23 cellular contexts compared by ENCODE assay signal in the genomic region with DNA sequence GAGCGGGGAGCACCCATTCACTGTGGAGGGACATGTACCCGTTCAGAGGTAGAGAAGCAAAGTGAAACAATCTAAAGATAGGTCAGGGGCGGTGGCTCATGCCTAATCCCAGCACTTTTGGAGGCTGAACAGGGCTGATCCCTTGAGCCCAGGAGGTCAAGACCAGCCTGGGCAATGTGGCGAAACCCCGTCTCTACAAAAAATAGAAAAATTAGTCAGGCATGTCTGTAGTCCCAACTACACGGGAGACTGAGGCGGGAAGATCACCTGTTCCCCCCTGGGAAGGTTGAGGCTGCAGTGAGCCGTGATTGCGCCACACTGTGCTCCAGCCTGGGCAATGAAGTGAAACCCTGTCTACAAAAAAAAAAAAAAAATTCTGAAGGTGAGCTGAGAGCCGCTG. TPM values are rescaled to one million over a fixed set of nuclear protein-coding genes. Genes with fewer than 3 reads are reported as not detected.
DNase-seq lines count a peak whose midpoint lies in the region; ATAC-seq, FAIRE-seq and TF ChIP-seq lines count a peak whose summit lies in the region.
"Had no signal": no experiment of that assay in that cellular context is flagged by ENCODE, and none has a peak within 500 bp of the region (broad histone marks: within the 10 kb centered on the region; RNA-seq: fewer than 3 reads in every experiment).

No MANE protein-coding gene starts in this region.

- 80% methylated on average over 10 of the region's 10 CpGs for WGBS in A549 (ENCODE audit: missing lambda C conversion rate)

- no peak for TF ChIP-seq RAD21 in A549 (conservative IDR thresholded peaks at IDR 0.05 in 1 of 2, IDR thresholded peaks at IDR 0.05 in 1 of 2)

- CTCF ChIA-PET in A549 (lab: Yijun Ruan, JAX) = interaction anchor here (0.6 to 8.7 kb wide), 24 partner anchors 12 to 479 kb away, joined by 3 to 204 read pairs (median 4); partner anchors contain the start of genes EFCAB13 and MYL4

- peaks cover 8% of the 10 kb centered on the region; the same call in 2 of the 3 replicates for H3K4me1 ChIP-seq in A549
- H3K4me1 ChIP-seq in effector memory CD4-positive, alpha-beta T cell (ENCODE audit: control insufficient read depth, insufficient read depth, low read length, poor library complexity, severe bottlenecking) = peaks cover 5% of the 10 kb centered on the region

- H3K9me3 ChIP-seq in A549 = no peaks in the 10 kb centered on the region
- H3K9me3 ChIP-seq in effector memory CD4-positive, alpha-beta T cell (ENCODE audit: control insufficient read depth, low read length) = no peaks in the 10 kb centered on the region
- H3K9me3 ChIP-seq: sigmoid colon, uterus had no signal

- H3K4me2 ChIP-seq in A549 = 0 out of 3 replicates have a peak overlapping the region, but pooled peaks have one; percentile 67

- no peak for FAIRE-seq in A549 (lab: Jason Lieb, UNC)
- FAIRE-seq: A204.1 had no signal

- POLR2A ChIA-PET in A549 (lab: Yijun Ruan, JAX) = no interaction called here

- H3K4me3 ChIP-seq in A549 = no peak overlapping the region
- H3K4me3 ChIP-seq in effector memory CD4-positive, alpha-beta T cell (ENCODE audit: insufficient read depth, low read depth, low read length, poor library complexity, severe bottlenecking) = no peak overlapping the region
- H3K4me3 ChIP-seq: cardiac muscle cell, uterus had no signal

- no peaks in the 10 kb centered on the region for H3K36me3 ChIP-seq in effector memory CD4-positive, alpha-beta T cell (ENCODE audit: control insufficient read depth, insufficient read depth, low read length)
- H3K36me3 ChIP-seq: sigmoid colon, uterus had no signal

- no peak for TF ChIP-seq EP300 in A549 (IDR thresholded peaks at IDR 0.05)

- TF ChIP-seq CTCF in A549 (IDR thresholded peaks at IDR 0.05) (no peak), omental fat pad (IDR thresholded peaks at IDR 0.05) (no peak)

- ATAC-seq in A549 (no peak), HG02981 (IDR thresholded peaks at IDR 0.05; ENCODE audit: unreplicated experiment) (no peak), omental fat pad (ENCODE audit: low FRiP score) (no peak)
- ATAC-seq in activated CD4-positive, CD25-positive, alpha-beta regulatory T cell treated with anti-CD3 and anti-CD28 coated beads, Interleukin-2, amount 50 U/mL, for 24 hours = no peak
- ATAC-seq: CD8-positive, alpha-beta T cell had no signal

- TF ChIP-seq POLR2A in A549 (IDR thresholded peaks at IDR 0.05; ENCODE audit: low read length) = no peak

- DNase-seq in A549 (ENCODE audit: low read depth in 1 of 2, low spot score in 1 of 2) = no peak
- peak; percentile 58 for DNase-seq in HK-2 (ENCODE audit: unreplicated experiment)
- DNase-seq in RPMI8226 = peak; percentile 35
- DNase-seq in kidney tubule cell (ENCODE audit: low spot score) = peak; percentile 85
- no peak for DNase-seq in effector memory CD4-positive, alpha-beta T cell
- DNase-seq in omental fat pad (ENCODE audit: low spot score) = no peak
- DNase-seq: activated CD4-positive, alpha-beta memory T cell treated with anti-CD3 and anti-CD28 coated beads, Interleukin-2, amount 10 ng/mL, durations not matched to agents 7 days and 5 days; activated T-cell treated with anti-CD3 and anti-CD28 coated beads, Interleukin-2, amount 50 U/mL, for 72 hours; CD8-positive, alpha-beta T cell; islet precursor cell; NCI-H2029; NCI-H526; nucleus accumbens; sigmoid colon; stimulated activated CD4-positive, alpha-beta T cell treated with anti-CD3 and anti-CD28 coated beads, Interleukin-1b, Interleukin-23, amount 100 ng/mL, for 48 hours; uterus had no signal

- H3K27ac ChIP-seq in A549 = 0 out of 6 replicates have a peak overlapping the region, but pooled peaks of 1 of the 2 experiments have one; percentile 69
- H3K27ac ChIP-seq in effector memory CD4-positive, alpha-beta T cell (ENCODE audit: insufficient read depth, low read length, poor library complexity, severe bottlenecking) = no peak overlapping the region

- no peaks in the 10 kb centered on the region for H3K27me3 ChIP-seq in effector memory CD4-positive, alpha-beta T cell (replicated peaks; ENCODE audit: control insufficient read depth, insufficient read depth, low read length, poor library complexity, severe bottlenecking)
- H3K27me3 ChIP-seq: cardiac muscle cell, sigmoid colon, uterus had no signal

TF ChIP-seq in A549, 52 proteins besides CTCF, POLR2A, EP300 and RAD21:
- TF ChIP-seq CEBPB (IDR thresholded peaks at IDR 0.05) = peak; percentile 40 to 41; a peak in 2 of 4 replicates
- TF ChIP-seq CBX8 (IDR thresholded peaks at IDR 0.05) = no peak

RNA-seq across cellular contexts. Expression of gene MYL4, which starts 21.7 kb away (rescaled TPM):
- not detected in 2 replicates for polyA plus RNA-seq in A549 (2011; rRNA removed)
- polyA plus RNA-seq in A549 (2012; cell fraction: cytosol; rRNA removed) = 0.05 TPM in 1 of 2 replicates, not detected in the other
- polyA plus RNA-seq in A549 (2012; cell fraction: nucleus; rRNA removed) = 0.20 TPM in 1 of 2 replicates, not detected in the other
- not detected in 3 replicates for polyA plus RNA-seq in A549 (2017; fragmentation: RNase III; extraction: RNeasy Plus Mini Kit Qiagen cat#74134 plus additional on column Dnase treatment)
- 0.62 TPM in 1 of 2 replicates, not detected in the other for polyA minus RNA-seq in A549 (2011; rRNA and poly(A)+ RNA removed)
- 1 to 10 TPM in 1 of 4 donors, under 1 TPM in 1, not detected in 2; 0.46 to 2.5 TPM for total RNA-seq in omental fat pad
- total RNA-seq: activated CD4-positive, alpha-beta memory T cell treated with anti-CD3 and anti-CD28 coated beads, Interleukin-2, amount 10 ng/mL, durations not matched to agents 7 days and 5 days; activated T-cell treated with anti-CD3 and anti-CD28 coated beads, Interleukin-2, amount 50 U/mL, for 72 hours; CD8-positive, alpha-beta T cell; Daoy; fibroblast of lung; mononuclear cell had no signal

RNA-seq across cellular contexts. Expression of gene ITGB3, which starts 22.8 kb away (rescaled TPM):
- 0.34 and 0.90 TPM in 2 replicates for polyA plus RNA-seq in A549 (2011; rRNA removed)
- polyA plus RNA-seq in A549 (2012; cell fraction: cytosol; rRNA removed) = 0.15 and 0.32 TPM in 2 replicates
- 0.18 and 0.29 TPM in 2 replicates for polyA plus RNA-seq in A549 (2012; cell fraction: nucleus; rRNA removed)
- polyA plus RNA-seq in A549 (2017; fragmentation: RNase III; extraction: RNeasy Plus Mini Kit Qiagen cat#74134 plus additional on column Dnase treatment) = 3.7 to 6.2 TPM (median 5.0 TPM) in 3 replicates
- 1.7 and 2.6 TPM in 2 replicates for polyA minus RNA-seq in A549 (2011; rRNA and poly(A)+ RNA removed)
- 10 to 100 TPM; 12.1 to 72.9 (median 17.5) TPM for total RNA-seq in omental fat pad
- total RNA-seq: activated T-cell treated with anti-CD3 and anti-CD28 coated beads, Interleukin-2, amount 50 U/mL, for 72 hours; CD8-positive, alpha-beta T cell had no signal

RNA-seq across cellular contexts. Expression of gene CDC27, which starts 41.8 kb away (rescaled TPM):
- polyA plus RNA-seq in A549 (2011; rRNA removed) (132 and 150 TPM in 2 replicates), A549 (2017; fragmentation: RNase III; extraction: RNeasy Plus Mini Kit Qiagen cat#74134 plus additional on column Dnase treatment) (81.6 to 88.0 TPM (median 87.9 TPM) in 3 replicates)
- polyA plus RNA-seq in A549 (2012; cell fraction: cytosol; rRNA removed) = 47.8 and 51.3 TPM in 2 replicates
- 36.0 and 40.9 TPM in 2 replicates for polyA plus RNA-seq in A549 (2012; cell fraction: nucleus; rRNA removed)
- 159 and 161 TPM in 2 replicates for polyA minus RNA-seq in A549 (2011; rRNA and poly(A)+ RNA removed)
- total RNA-seq in omental fat pad = 10 to 100 TPM; 66.1 to 95.8 (median 76.2) TPM

Comparison
In these comparisons a context has a peak if more than half of its experiments do, and no peak if none do; other contexts are left out.
1. DNase-seq: peak in HK-2 (single experiment), RPMI8226 (single experiment) and kidney tubule cell (single experiment); none in A549 (0 of 2), effector memory CD4-positive, alpha-beta T cell (0 of 3) and omental fat pad (single experiment).